ENCODE assay signal across 11 cellular contexts in genomic region chr16:50284131-50284911, GRCh38. TPM values are rescaled to one million over a fixed set of nuclear protein-coding genes. Genes with fewer than 3 reads are reported as not detected.
DNase-seq lines count a peak whose midpoint lies in the region; ATAC-seq, FAIRE-seq and TF ChIP-seq lines count a peak whose summit lies in the region.
"Had no signal": no experiment of that assay in that cellular context is flagged by ENCODE, and none has a peak within 500 bp of the region (broad histone marks: within the 10 kb centered on the region; RNA-seq: fewer than 3 reads in every experiment).

No MANE protein-coding gene starts in this region.

- DNase-seq in DMS 273 treated with DMSO at 0.1 percent for 48 hours (lab: John Stamatoyannopoulos, UW) (peak; percentile 93), NCI-H1694 treated with DMSO at 0.1 percent for 48 hours (lab: John Stamatoyannopoulos, UW) (peak; percentile 25), osteoblast (ENCODE audit: insufficient read length, low spot score, missing footprints) (peak; percentile 72), NCI-H128 (lab: John Stamatoyannopoulos, UW; ENCODE audit: unreplicated experiment) (no peak), D721Med (ENCODE audit: insufficient read length, low spot score) (no peak)
- DNase-seq in effector memory CD4-positive, alpha-beta T cell: no peak
- DNase-seq: activated CD4-positive, alpha-beta T cell treated with anti-CD3 and anti-CD28 coated beads, Interleukin-2, amount 50 U/mL, for 48 hours; mammary epithelial cell; OCI-M1 had no signal

- FAIRE-seq in D721Med (lab: Jason Lieb, UNC): no peak

- ATAC-seq in activated CD4-positive, CD25-positive, alpha-beta regulatory T cell treated with anti-CD3 and anti-CD28 coated beads, Interleukin-2, amount 50 U/mL, for 24 hours: no peak

- no peaks in the 10 kb centered on the region for H3K27me3 ChIP-seq in effector memory CD4-positive, alpha-beta T cell (replicated peaks; ENCODE audit: control insufficient read depth, insufficient read depth, low read length, poor library complexity, severe bottlenecking)
- no peaks in the 10 kb centered on the region for H3K27me3 ChIP-seq in osteoblast (ENCODE audit: insufficient read depth, low read length)

- H3K36me3 ChIP-seq in effector memory CD4-positive, alpha-beta T cell (ENCODE audit: control insufficient read depth, insufficient read depth, low read length): peaks cover 30% of the 10 kb centered on the region
- H3K36me3 ChIP-seq in osteoblast (ENCODE audit: insufficient read depth, low read length): peaks cover 5% of the 10 kb centered on the region
- H3K36me3 ChIP-seq: thoracic aorta had no signal

- peaks cover 59% of the 10 kb centered on the region for H4K20me1 ChIP-seq in osteoblast (ENCODE audit: insufficient read depth, low read length)

- no peak overlapping the region for H3K4me2 ChIP-seq in osteoblast (ENCODE audit: insufficient read depth, low read length)

- TF ChIP-seq CTCF in osteoblast (IDR thresholded peaks at IDR 0.05; ENCODE audit: extremely low read depth, low read depth, low read length) (no peak), D721Med (IDR thresholded peaks at IDR 0.05; ENCODE audit: insufficient read depth, missing control alignments) (no peak)

- H3K79me2 ChIP-seq in osteoblast (ENCODE audit: insufficient read depth, low read length): peaks cover 78% of the 10 kb centered on the region

- H2AFZ ChIP-seq in osteoblast (ENCODE audit: low read length): no peak overlapping the region

- H3K4me1 ChIP-seq in effector memory CD4-positive, alpha-beta T cell (ENCODE audit: control insufficient read depth, insufficient read depth, low read length, poor library complexity, severe bottlenecking): peaks cover 64% of the 10 kb centered on the region
- H3K4me1 ChIP-seq in osteoblast (ENCODE audit: insufficient read depth, low read length): peaks cover 20% of the 10 kb centered on the region

- no peaks in the 10 kb centered on the region for H3K9me3 ChIP-seq in effector memory CD4-positive, alpha-beta T cell (ENCODE audit: control insufficient read depth, low read length)
- H3K9me3 ChIP-seq in osteoblast (ENCODE audit: low read depth, low read length): no peaks in the 10 kb centered on the region
- H3K9me3 ChIP-seq: thoracic aorta had no signal

- no peak overlapping the region for H3K4me3 ChIP-seq in effector memory CD4-positive, alpha-beta T cell (ENCODE audit: insufficient read depth, low read depth, low read length, poor library complexity, severe bottlenecking)
- no peak overlapping the region for H3K4me3 ChIP-seq in osteoblast (ENCODE audit: insufficient read depth, low read length)
- H3K4me3 ChIP-seq: thoracic aorta had no signal

- H3K27ac ChIP-seq in effector memory CD4-positive, alpha-beta T cell (ENCODE audit: insufficient read depth, low read length, poor library complexity, severe bottlenecking): peak overlapping the region; percentile 39
- H3K27ac ChIP-seq in osteoblast (ENCODE audit: low read depth, low read length): no peak overlapping the region
- H3K27ac ChIP-seq: thoracic aorta had no signal

RNA-seq across cellular contexts. Expression of gene ADCY7, which starts 18.0 kb away (rescaled TPM):
- 49.5 and 51.0 TPM in 2 replicates for total RNA-seq in osteoblast

Comparison
In these comparisons a context has a peak if more than half of its experiments do, and no peak if none do; other contexts are left out.
1. DNase-seq: peak in DMS 273 treated with DMSO at 0.1 percent for 48 hours (single experiment), NCI-H1694 treated with DMSO at 0.1 percent for 48 hours (single experiment) and osteoblast (single experiment); none in effector memory CD4-positive, alpha-beta T cell (0 of 3), NCI-H128 (single experiment) and D721Med (single experiment).